In the genomic region with DNA sequence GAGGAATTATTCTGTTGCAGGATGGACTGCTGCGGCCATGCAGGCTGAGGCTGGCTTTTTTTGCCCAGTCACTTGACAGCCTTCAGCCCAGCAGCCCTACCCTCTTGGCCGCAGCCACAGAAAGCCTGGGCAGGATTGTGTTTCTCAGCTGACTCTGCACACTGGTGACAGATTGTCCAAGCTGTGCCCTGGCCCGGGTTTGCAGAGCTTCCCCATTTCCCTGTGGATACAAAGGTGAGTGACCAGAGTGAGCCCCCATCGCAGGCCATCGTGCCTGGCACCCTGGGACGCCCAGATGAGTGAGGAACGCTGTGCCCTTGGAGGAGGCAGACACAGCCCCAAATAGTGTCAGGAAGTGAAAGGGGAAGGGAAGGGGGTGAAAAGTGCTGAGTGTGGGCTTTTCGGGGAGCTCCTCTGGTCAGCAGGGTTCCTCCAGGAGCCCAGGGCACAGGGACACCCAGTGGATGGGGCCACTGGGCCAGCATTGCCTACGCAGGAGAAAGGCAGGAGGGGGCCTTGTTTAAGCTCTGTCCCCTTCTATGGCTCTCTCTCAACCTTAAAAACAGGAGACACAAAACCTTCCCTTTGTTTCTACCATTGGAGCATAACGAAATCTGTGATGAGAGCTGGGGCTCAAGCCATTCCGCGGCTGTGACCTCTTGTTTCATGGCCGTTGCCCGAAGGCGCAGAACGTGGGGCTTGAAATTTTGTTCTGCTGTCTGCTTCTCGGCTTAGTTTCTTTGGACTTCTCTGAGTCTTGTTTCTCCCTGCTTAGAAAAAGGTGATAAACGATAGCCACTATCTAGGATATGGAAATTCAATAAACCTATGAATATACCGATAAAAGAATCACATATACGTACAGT, we compare ENCODE assay signal across 13 cellular contexts.
DNase-seq lines count a peak whose midpoint lies in the region; ATAC-seq and TF ChIP-seq lines count a peak whose summit lies in the region.
"Had no signal": no experiment of that assay in that cellular context is flagged by ENCODE, and none has a peak within 500 bp of the region (broad histone marks: within the 10 kb centered on the region; RNA-seq: fewer than 3 reads in every experiment).

No MANE protein-coding gene starts in this region.

- no peak overlapping the region for H3K27ac ChIP-seq in naive thymus-derived CD4-positive, alpha-beta T cell (ENCODE audit: low read depth, low read length)
- peak overlapping the region; percentile 36 to 46 for H3K27ac ChIP-seq in uterus
- H3K27ac ChIP-seq: epithelial cell of prostate, KMS-11 had no signal

- H3K27ac Mint-ChIP-seq in activated CD8-positive, alpha-beta memory T cell treated with anti-CD3 and anti-CD28 coated beads, Interleukin-2, amount 10 ng/mL, durations not matched to agents 7 days and 5 days = no peak overlapping the region
- peak overlapping the region; percentile 97 for H3K27ac Mint-ChIP-seq in glutamatergic neuron (ENCODE audit: unreplicated experiment)
- H3K27ac Mint-ChIP-seq in naive thymus-derived CD4-positive, alpha-beta T cell = peak overlapping the region in 1 of 9 donors; percentile 18
- H3K27ac Mint-ChIP-seq: activated CD8-positive, alpha-beta T cell treated with anti-CD3 and anti-CD28 coated beads for 36 hours; progenitor cell of endocrine pancreas had no signal

- H3K4me3 ChIP-seq in naive thymus-derived CD4-positive, alpha-beta T cell (ENCODE audit: low read length) = no peak overlapping the region
- H3K4me3 ChIP-seq in uterus = no peak overlapping the region

- TF ChIP-seq POLR2A in uterus (IDR thresholded peaks at IDR 0.05) = no peak

- no peak overlapping the region for H3K4me3 Mint-ChIP-seq in activated CD8-positive, alpha-beta memory T cell treated with anti-CD3 and anti-CD28 coated beads, Interleukin-2, amount 10 ng/mL, durations not matched to agents 7 days and 5 days
- peak overlapping the region; percentile 69 for H3K4me3 Mint-ChIP-seq in glutamatergic neuron (ENCODE audit: unreplicated experiment)
- no peak overlapping the region for H3K4me3 Mint-ChIP-seq in naive thymus-derived CD4-positive, alpha-beta T cell
- H3K4me3 Mint-ChIP-seq: activated CD8-positive, alpha-beta T cell treated with anti-CD3 and anti-CD28 coated beads for 36 hours had no signal

- no peaks in the 10 kb centered on the region for H3K36me3 ChIP-seq in naive thymus-derived CD4-positive, alpha-beta T cell (ENCODE audit: control insufficient read depth in 2 of 3, insufficient read depth in 3 of 3, low read length in 3 of 3)
- H3K36me3 ChIP-seq in uterus = no peaks in the 10 kb centered on the region

- POLR2A ChIA-PET in naive thymus-derived CD4-positive, alpha-beta T cell (lab: Charles Lee) = no interaction called here

- DNase-seq in activated CD8-positive, alpha-beta memory T cell treated with anti-CD3 and anti-CD28 coated beads for 24 hours = peak; percentile 53
- no peak for DNase-seq in activated CD8-positive, alpha-beta memory T cell treated with anti-CD3 and anti-CD28 coated beads, Interleukin-2, amount 10 ng/mL, durations not matched to agents 7 days and 5 days
- DNase-seq in glutamatergic neuron (peak; percentile 51), uterus (no peak), GM03348 (ENCODE audit: low spot score) (no peak)
- DNase-seq in naive thymus-derived CD4-positive, alpha-beta T cell = no peak
- DNase-seq: activated CD8-positive, alpha-beta T cell treated with anti-CD3 and anti-CD28 coated beads for 36 hours; DND-41 had no signal

- peaks cover 0 to 25% of the 10 kb centered on the region in 2 donors for H3K4me1 ChIP-seq in naive thymus-derived CD4-positive, alpha-beta T cell (ENCODE audit: control insufficient read depth in 2 of 2, insufficient read depth in 2 of 2, low read length in 2 of 2)
- H3K4me1 ChIP-seq in uterus = no peaks in the 10 kb centered on the region

- H3K4me1 Mint-ChIP-seq in activated CD8-positive, alpha-beta memory T cell treated with anti-CD3 and anti-CD28 coated beads, Interleukin-2, amount 10 ng/mL, durations not matched to agents 7 days and 5 days = peaks cover 16% of the 10 kb centered on the region
- H3K4me1 Mint-ChIP-seq in glutamatergic neuron (ENCODE audit: low read depth, unreplicated experiment) = peaks cover 27% of the 10 kb centered on the region
- H3K4me1 Mint-ChIP-seq in naive thymus-derived CD4-positive, alpha-beta T cell = peaks cover 12 to 34% (median 32%) of the 10 kb centered on the region in 7 donors

- H3K9me3 Mint-ChIP-seq in activated CD8-positive, alpha-beta memory T cell treated with anti-CD3 and anti-CD28 coated beads, Interleukin-2, amount 10 ng/mL, durations not matched to agents 7 days and 5 days (ENCODE audit: low read depth) = no peaks in the 10 kb centered on the region
- H3K9me3 Mint-ChIP-seq in glutamatergic neuron (ENCODE audit: unreplicated experiment) = peaks cover 9% of the 10 kb centered on the region
- H3K9me3 Mint-ChIP-seq in naive thymus-derived CD4-positive, alpha-beta T cell = no peaks in the 10 kb centered on the region
- H3K9me3 Mint-ChIP-seq: activated CD8-positive, alpha-beta T cell treated with anti-CD3 and anti-CD28 coated beads for 36 hours had no signal

- no peak for ATAC-seq in activated CD8-positive, alpha-beta memory T cell treated with anti-CD3 and anti-CD28 coated beads, Interleukin-2, amount 10 ng/mL, durations not matched to agents 7 days and 5 days
- peak; percentile 59 for ATAC-seq in naive thymus-derived CD4-positive, alpha-beta T cell
- ATAC-seq in GM19351 (IDR thresholded peaks at IDR 0.05; ENCODE audit: unreplicated experiment) (no peak), GM19463 (IDR thresholded peaks at IDR 0.05; ENCODE audit: unreplicated experiment) (no peak)
- ATAC-seq: activated CD8-positive, alpha-beta T cell treated with anti-CD3 and anti-CD28 coated beads for 36 hours had no signal

- intact Hi-C loops in naive thymus-derived CD4-positive, alpha-beta T cell (cut with micrococcal nuclease) = no loop called here
- intact Hi-C loops in uterus (cut with DNase I; ENCODE audit: low total_unique reads) = no loop called here

- H3K27me3 ChIP-seq in naive thymus-derived CD4-positive, alpha-beta T cell (ENCODE audit: control insufficient read depth in 2 of 2, insufficient read depth in 2 of 2, low read length in 2 of 2) = no peaks in the 10 kb centered on the region
- H3K27me3 ChIP-seq in uterus = no peaks in the 10 kb centered on the region

- H3K27me3 Mint-ChIP-seq in activated CD8-positive, alpha-beta memory T cell treated with anti-CD3 and anti-CD28 coated beads, Interleukin-2, amount 10 ng/mL, durations not matched to agents 7 days and 5 days = peaks cover 18% of the 10 kb centered on the region
- peaks cover 4% of the 10 kb centered on the region for H3K27me3 Mint-ChIP-seq in glutamatergic neuron (ENCODE audit: unreplicated experiment)
- peaks cover 0 to 7% (median 0%) of the 10 kb centered on the region in 5 donors for H3K27me3 Mint-ChIP-seq in naive thymus-derived CD4-positive, alpha-beta T cell
- H3K27me3 Mint-ChIP-seq: progenitor cell of endocrine pancreas had no signal

- CTCF ChIA-PET in activated CD8-positive, alpha-beta memory T cell treated with anti-CD3 and anti-CD28 coated beads, Interleukin-2, amount 10 ng/mL, durations not matched to agents 7 days and 5 days (lab: Charles Lee) = no interaction called here
- CTCF ChIA-PET in naive thymus-derived CD4-positive, alpha-beta T cell (lab: Charles Lee) = no interaction called here

- H3K9me3 ChIP-seq in naive thymus-derived CD4-positive, alpha-beta T cell (ENCODE audit: control insufficient read depth in 2 of 3, low read length in 3 of 3) = no peaks in the 10 kb centered on the region
- no peaks in the 10 kb centered on the region for H3K9me3 ChIP-seq in uterus

- no peaks in the 10 kb centered on the region for H3K36me3 Mint-ChIP-seq in activated CD8-positive, alpha-beta memory T cell treated with anti-CD3 and anti-CD28 coated beads, Interleukin-2, amount 10 ng/mL, durations not matched to agents 7 days and 5 days
- H3K36me3 Mint-ChIP-seq in glutamatergic neuron (ENCODE audit: unreplicated experiment) = peaks cover 5% of the 10 kb centered on the region
- H3K36me3 Mint-ChIP-seq in naive thymus-derived CD4-positive, alpha-beta T cell = no peaks in the 10 kb centered on the region

- no peak for TF ChIP-seq CTCF in glutamatergic neuron (IDR thresholded peaks at IDR 0.05; ENCODE audit: partially characterized antibody, unreplicated experiment)
- no peak for TF ChIP-seq CTCF in uterus (IDR thresholded peaks at IDR 0.05)

Comparison
In these comparisons a context has a peak if more than half of its experiments do, and no peak if none do; other contexts are left out.
1. DNase-seq: peak in activated CD8-positive, alpha-beta memory T cell treated with anti-CD3 and anti-CD28 coated beads for 24 hours (single experiment) and glutamatergic neuron (single experiment); none in activated CD8-positive, alpha-beta memory T cell treated with anti-CD3 and anti-CD28 coated beads, Interleukin-2, amount 10 ng/mL, durations not matched to agents 7 days and 5 days (single experiment), naive thymus-derived CD4-positive, alpha-beta T cell (0 of 9), uterus (0 of 2) and GM03348 (single experiment).